Comparison of ENCODE assay signal across 1 cellular context in the genomic region with DNA sequence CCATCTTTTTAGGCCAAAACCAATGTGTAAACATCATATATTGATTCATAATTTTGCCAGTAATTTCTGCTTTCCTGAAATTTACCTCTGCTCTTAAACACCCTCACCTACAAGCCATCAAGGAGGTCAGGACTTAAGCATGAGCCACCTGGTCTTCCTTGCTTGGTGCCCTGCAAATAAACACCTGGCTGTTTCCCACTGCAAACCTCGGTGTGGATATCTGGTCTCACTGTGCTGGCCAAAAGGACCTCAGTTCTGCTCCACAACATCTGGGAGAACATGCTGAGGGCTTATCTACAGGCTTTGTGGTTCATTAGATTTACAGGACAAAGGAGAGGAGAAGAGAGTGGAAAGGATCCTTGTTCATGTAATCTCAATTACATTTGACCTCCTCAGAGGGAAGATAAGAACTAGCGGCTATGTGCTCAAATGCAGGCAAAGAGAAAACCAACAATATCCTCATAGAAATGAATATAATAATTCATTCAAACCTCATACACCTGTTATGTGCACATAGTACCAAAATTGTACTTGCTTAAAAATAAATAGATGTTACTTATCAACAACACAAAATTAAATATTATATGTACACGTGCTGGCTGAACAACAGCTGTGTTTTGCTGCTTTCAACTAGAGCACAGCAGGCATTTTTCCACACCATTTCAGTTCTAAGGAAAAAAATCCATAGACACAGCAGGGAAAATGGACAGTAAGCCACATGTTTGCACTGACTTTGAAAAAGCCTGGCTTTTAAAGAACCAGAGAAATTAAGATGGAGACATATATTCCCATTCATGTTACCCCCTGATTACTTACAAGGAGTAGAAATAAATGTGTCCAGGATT.
TF ChIP-seq lines count a peak whose summit lies in the region.

No MANE protein-coding gene starts in this region.

TF ChIP-seq in GM23338, 12 proteins besides CTCF, POLR2A, EP300 and RAD21:
- TF ChIP-seq, protein P1, sequence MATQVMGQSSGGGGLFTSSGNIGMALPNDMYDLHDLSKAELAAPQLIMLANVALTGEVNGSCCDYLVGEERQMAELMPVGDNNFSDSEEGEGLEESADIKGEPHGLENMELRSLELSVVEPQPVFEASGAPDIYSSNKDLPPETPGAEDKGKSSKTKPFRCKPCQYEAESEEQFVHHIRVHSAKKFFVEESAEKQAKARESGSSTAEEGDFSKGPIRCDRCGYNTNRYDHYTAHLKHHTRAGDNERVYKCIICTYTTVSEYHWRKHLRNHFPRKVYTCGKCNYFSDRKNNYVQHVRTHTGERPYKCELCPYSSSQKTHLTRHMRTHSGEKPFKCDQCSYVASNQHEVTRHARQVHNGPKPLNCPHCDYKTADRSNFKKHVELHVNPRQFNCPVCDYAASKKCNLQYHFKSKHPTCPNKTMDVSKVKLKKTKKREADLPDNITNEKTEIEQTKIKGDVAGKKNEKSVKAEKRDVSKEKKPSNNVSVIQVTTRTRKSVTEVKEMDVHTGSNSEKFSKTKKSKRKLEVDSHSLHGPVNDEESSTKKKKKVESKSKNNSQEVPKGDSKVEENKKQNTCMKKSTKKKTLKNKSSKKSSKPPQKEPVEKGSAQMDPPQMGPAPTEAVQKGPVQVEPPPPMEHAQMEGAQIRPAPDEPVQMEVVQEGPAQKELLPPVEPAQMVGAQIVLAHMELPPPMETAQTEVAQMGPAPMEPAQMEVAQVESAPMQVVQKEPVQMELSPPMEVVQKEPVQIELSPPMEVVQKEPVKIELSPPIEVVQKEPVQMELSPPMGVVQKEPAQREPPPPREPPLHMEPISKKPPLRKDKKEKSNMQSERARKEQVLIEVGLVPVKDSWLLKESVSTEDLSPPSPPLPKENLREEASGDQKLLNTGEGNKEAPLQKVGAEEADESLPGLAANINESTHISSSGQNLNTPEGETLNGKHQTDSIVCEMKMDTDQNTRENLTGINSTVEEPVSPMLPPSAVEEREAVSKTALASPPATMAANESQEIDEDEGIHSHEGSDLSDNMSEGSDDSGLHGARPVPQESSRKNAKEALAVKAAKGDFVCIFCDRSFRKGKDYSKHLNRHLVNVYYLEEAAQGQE (IDR thresholded peaks at IDR 0.05; ENCODE audit: unreplicated experiment): no peak
- no peak for TF ChIP-seq EZH2 (IDR thresholded peaks at IDR 0.05; ENCODE audit: low read depth, unreplicated experiment)
- no peak for TF ChIP-seq POLR2AphosphoS5 (IDR thresholded peaks at IDR 0.05; ENCODE audit: low read depth)
- TF ChIP-seq JUNB (IDR thresholded peaks at IDR 0.05; ENCODE audit: unreplicated experiment): no peak
- TF ChIP-seq ZNF114 (CRISPR knock-in tag; IDR thresholded peaks at IDR 0.05): no peak
